ENCODE assay signal across 1 cellular context in genomic region chr11:120108154-120108784, GRCh38.
TF ChIP-seq lines count a peak whose summit lies in the region.

No MANE protein-coding gene starts in this region.

TF ChIP-seq in H1, 55 proteins besides CTCF, POLR2A, EP300 and RAD21 (continued from another document):
- TF ChIP-seq RFX5 (IDR thresholded peaks at IDR 0.05; ENCODE audit: borderline replicate concordance, low read depth, low read length), result no peak
- TF ChIP-seq FOSL1 (IDR thresholded peaks at IDR 0.05; ENCODE audit: insufficient read depth, low read depth, low read length), result no peak
- no peak for TF ChIP-seq JUN (IDR thresholded peaks at IDR 0.05; ENCODE audit: low read depth, low read length)
- TF ChIP-seq JUND (IDR thresholded peaks at IDR 0.05; ENCODE audit: low read length), result 0 out of 2 replicates have a peak, but pooled peaks have one; percentile 32
- TF ChIP-seq SIN3A (conservative IDR thresholded peaks at IDR 0.05 in 1 of 2, IDR thresholded peaks at IDR 0.05 in 1 of 2; ENCODE audit: low read depth in 1 of 2, low read length in 2 of 2), result no peak
- no peak for TF ChIP-seq MAFK (IDR thresholded peaks at IDR 0.05; ENCODE audit: low read depth, low read length)
- TF ChIP-seq RBBP5 (IDR thresholded peaks at IDR 0.05; ENCODE audit: borderline replicate concordance, low read depth, low read length), result no peak
- TF ChIP-seq GABPA (IDR thresholded peaks at IDR 0.05; ENCODE audit: borderline replicate concordance, insufficient read depth, low read length), result peak; percentile 59; the same call in 1 of the 2 replicates
- TF ChIP-seq TAF7 (optimal IDR thresholded peaks at IDR 0.05; ENCODE audit: borderline replicate concordance, low read depth, low read length), result no peak
- TF ChIP-seq SUZ12 (IDR thresholded peaks at IDR 0.05; ENCODE audit: low read length), result no peak
- TF ChIP-seq EGR1 (IDR thresholded peaks at IDR 0.05; ENCODE audit: borderline replicate concordance, low read depth, low read length), result peak; percentile 56; the same call in 1 of the 2 replicates
- TF ChIP-seq SIX5 (IDR thresholded peaks at IDR 0.05; ENCODE audit: low read depth, low read length), result no peak
- TF ChIP-seq TBP (IDR thresholded peaks at IDR 0.05; ENCODE audit: low read depth, low read length), result no peak
- TF ChIP-seq SP4 (IDR thresholded peaks at IDR 0.05; ENCODE audit: low read length), result no peak
- no peak for TF ChIP-seq CTBP2 (IDR thresholded peaks at IDR 0.05; ENCODE audit: borderline replicate concordance, insufficient read depth, insufficient read length, low read length)
- TF ChIP-seq CHD2 (IDR thresholded peaks at IDR 0.05; ENCODE audit: low read length), result 0 out of 2 replicates have a peak, but pooled peaks have one; percentile 22
- no peak for TF ChIP-seq TCF12 (IDR thresholded peaks at IDR 0.05; ENCODE audit: low read depth, low read length)
- no peak for TF ChIP-seq BACH1 (IDR thresholded peaks at IDR 0.05; ENCODE audit: low read length)
